In genomic region chr7:138396251-138397070, GRCh38 we compare ENCODE assay signal across 10 cellular contexts.
A peak's percentile ranks its signal among the peaks of the same experiment; 100 is the strongest.
DNase-seq lines count a peak whose midpoint lies in the region; ATAC-seq and TF ChIP-seq lines count a peak whose summit lies in the region.
"Had no signal": no experiment of that assay in that cellular context is flagged by ENCODE, and none has a peak within 500 bp of the region (broad histone marks: within the 10 kb centered on the region; RNA-seq: fewer than 3 reads in every experiment).

No MANE protein-coding gene starts in this region.

- no peaks in the 10 kb centered on the region for H3K36me3 ChIP-seq in colonic mucosa

- no peak overlapping the region for H3K27ac ChIP-seq in colonic mucosa

- H3K4me3 ChIP-seq in colonic mucosa, result no peak overlapping the region

- no peak overlapping the region for H3K9ac ChIP-seq in colonic mucosa (ENCODE audit: low read depth in 2 of 2, low read length in 2 of 2)

- no peaks in the 10 kb centered on the region for H3K9me3 ChIP-seq in colonic mucosa

- TF ChIP-seq CTCF in colonic mucosa (IDR thresholded peaks at IDR 0.05), result no peak

- intact Hi-C loops in colonic mucosa (cut with DNase I), result no loop called here
- intact Hi-C loops in sciatic nerve (cut with DNase I), result no loop called here

- no peaks in the 10 kb centered on the region for H3K4me1 ChIP-seq in colonic mucosa

- H3K27me3 ChIP-seq in colonic mucosa, result no peaks in the 10 kb centered on the region

- ATAC-seq in GM19455 (IDR thresholded peaks at IDR 0.05; ENCODE audit: unreplicated experiment) (peak; percentile 74), HG03095 (IDR thresholded peaks at IDR 0.05; ENCODE audit: unreplicated experiment) (peak; percentile 85), sciatic nerve (no peak)
- ATAC-seq: Panc1 had no signal

- DNase-seq in Caki2 (ENCODE audit: low read depth) (peak; percentile 6), colonic mucosa (peak; percentile 53), NCI-H2029 (lab: John Stamatoyannopoulos, UW) (no peak), cerebellum (ENCODE audit: low spot score) (no peak), sciatic nerve (ENCODE audit: low spot score) (no peak)
- no peak for DNase-seq in activated CD8-positive, alpha-beta memory T cell treated with anti-CD3 and anti-CD28 coated beads, Interleukin-2, amount 50 U/mL, for 4 hours
- DNase-seq: AML-193 had no signal

- in situ Hi-C loops in Caki2 (cut with HindIII; ENCODE audit: low pct_unique_long_range_greater_than_20kb, low sequenced_read_pairs), result no loop called here

Comparison
In these comparisons a context has a peak if more than half of its experiments do, and no peak if none do; other contexts are left out.
1. DNase-seq: peak in Caki2 (single experiment) and colonic mucosa (single experiment); none in NCI-H2029 (single experiment), cerebellum (single experiment), activated CD8-positive, alpha-beta memory T cell treated with anti-CD3 and anti-CD28 coated beads, Interleukin-2, amount 50 U/mL, for 4 hours (single experiment) and sciatic nerve (single experiment).